Comparison of ENCODE assay signal across 9 cellular contexts in the genomic region with DNA sequence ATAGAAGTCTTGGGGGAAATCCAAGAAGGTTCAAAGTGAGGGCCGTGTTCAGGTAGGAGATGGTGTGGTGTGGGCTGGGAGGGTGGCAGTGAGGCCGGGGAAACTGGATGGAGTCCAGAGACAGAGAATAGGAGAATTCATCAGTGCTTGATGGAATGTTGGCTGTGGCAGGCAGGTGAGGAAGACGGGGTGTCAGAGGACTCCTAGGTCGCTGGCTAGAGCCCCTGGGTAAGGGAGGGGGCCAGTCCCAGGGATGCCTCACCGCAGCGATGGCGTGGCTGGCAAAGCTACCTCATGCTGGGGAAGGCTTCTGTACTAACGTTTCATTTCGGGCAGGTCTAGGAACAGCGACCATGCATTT.
DNase-seq lines count a peak whose midpoint lies in the region; ATAC-seq and TF ChIP-seq lines count a peak whose summit lies in the region.
"Had no signal": no experiment of that assay in that cellular context is flagged by ENCODE, and none has a peak within 500 bp of the region (broad histone marks: within the 10 kb centered on the region; RNA-seq: fewer than 3 reads in every experiment).

No MANE protein-coding gene starts in this region.

- DNase-seq in activated CD4-positive, alpha-beta T cell treated with anti-CD3 and anti-CD28 coated beads, Interleukin-2, amount 10 ng/mL, durations not matched to agents 7 days and 5 days, result no peak
- DNase-seq in activated CD4-positive, alpha-beta T cell treated with anti-CD3 and anti-CD28 coated beads, Interleukin-2, amount 50 U/mL, for 1 hour, result no peak
- DNase-seq in astrocyte of the cerebellum (ENCODE audit: low read depth) (no peak), testis (no peak), globus pallidus (ENCODE audit: low spot score) (no peak)

- H3K27ac ChIP-seq in layer of hippocampus (ENCODE audit: low read depth, low read length) (peak overlapping the region; percentile 33), testis (no peak overlapping the region)
- H3K27ac ChIP-seq: SJSA1 had no signal

- H3K4me1 Mint-ChIP-seq in activated CD4-positive, alpha-beta T cell treated with anti-CD3 and anti-CD28 coated beads, Interleukin-2, amount 10 ng/mL, durations not matched to agents 7 days and 5 days, result peaks cover 4% of the 10 kb centered on the region

- no peak for TF ChIP-seq POLR2A in testis (IDR thresholded peaks at IDR 0.05)

- WGBS in testis, 2 donors, result 7 to 12% methylated on average over 10 of the region's 10 CpGs

- peaks cover 2% of the 10 kb centered on the region for H3K27me3 ChIP-seq in layer of hippocampus (ENCODE audit: control insufficient read depth, insufficient read depth, low read length)
- no peaks in the 10 kb centered on the region for H3K27me3 ChIP-seq in testis
- H3K27me3 ChIP-seq: SJSA1 had no signal

- H3K4me1 ChIP-seq in testis, result peaks cover 13% of the 10 kb centered on the region

- H3K36me3 ChIP-seq in testis (ENCODE audit: low read depth, missing control alignments), result no peaks in the 10 kb centered on the region
- H3K36me3 ChIP-seq: SJSA1 had no signal

- TF ChIP-seq CTCF in astrocyte of the cerebellum (IDR thresholded peaks at IDR 0.05; ENCODE audit: low read depth, low read length, missing control alignments) (no peak), testis (IDR thresholded peaks at IDR 0.05) (no peak)

- H3K4me3 ChIP-seq in astrocyte of the cerebellum (ENCODE audit: low read depth, low read length) (peak overlapping the region; percentile 44), testis (peak overlapping the region; percentile 45 to 47)
- H3K4me3 ChIP-seq: SJSA1 had no signal

- peak overlapping the region; percentile 52 for H3K4me3 Mint-ChIP-seq in activated CD4-positive, alpha-beta T cell treated with anti-CD3 and anti-CD28 coated beads, Interleukin-2, amount 10 ng/mL, durations not matched to agents 7 days and 5 days

- CTCF ChIA-PET in activated CD4-positive, alpha-beta T cell treated with anti-CD3 and anti-CD28 coated beads, Interleukin-2, amount 10 ng/mL, durations not matched to agents 7 days and 5 days (lab: Charles Lee), result no interaction called here

- intact Hi-C loops in testis (cut with DNase I; ENCODE audit: low total_unique reads), result no loop called here

- peaks cover 14% of the 10 kb centered on the region for H3K27me3 Mint-ChIP-seq in activated CD4-positive, alpha-beta T cell treated with anti-CD3 and anti-CD28 coated beads, Interleukin-2, amount 10 ng/mL, durations not matched to agents 7 days and 5 days

- in situ Hi-C loops in astrocyte of the cerebellum (cut with HindIII; ENCODE audit: low sequenced_read_pairs), result no loop called here

- no peak for ATAC-seq in HG03280 (IDR thresholded peaks at IDR 0.05; ENCODE audit: unreplicated experiment)
- ATAC-seq in GM21786 (IDR thresholded peaks at IDR 0.05; ENCODE audit: unreplicated experiment), result no peak

- H3K9me3 ChIP-seq in testis, result no peaks in the 10 kb centered on the region
- H3K9me3 ChIP-seq: SJSA1 had no signal

- no peaks in the 10 kb centered on the region for H3K36me3 Mint-ChIP-seq in activated CD4-positive, alpha-beta T cell treated with anti-CD3 and anti-CD28 coated beads, Interleukin-2, amount 10 ng/mL, durations not matched to agents 7 days and 5 days (ENCODE audit: low read depth)

- H3K27ac Mint-ChIP-seq in activated CD4-positive, alpha-beta T cell treated with anti-CD3 and anti-CD28 coated beads, Interleukin-2, amount 10 ng/mL, durations not matched to agents 7 days and 5 days, result no peak overlapping the region

- POLR2A ChIA-PET in activated CD4-positive, alpha-beta T cell treated with anti-CD3 and anti-CD28 coated beads, Interleukin-2, amount 10 ng/mL, durations not matched to agents 7 days and 5 days (lab: Charles Lee), result no interaction called here

- H3K9me3 Mint-ChIP-seq in activated CD4-positive, alpha-beta T cell treated with anti-CD3 and anti-CD28 coated beads, Interleukin-2, amount 10 ng/mL, durations not matched to agents 7 days and 5 days, result no peaks in the 10 kb centered on the region
